2 cellular contexts compared by ENCODE assay signal in genomic region chr3:109137766-109138165, GRCh38.
TF ChIP-seq lines count a peak whose summit lies in the region.

No MANE protein-coding gene starts in this region.

TF ChIP-seq in liver, 16 proteins besides CTCF, POLR2A, EP300 and RAD21:
- TF ChIP-seq TAF1 (conservative IDR thresholded peaks at IDR 0.05): no peak
- TF ChIP-seq FOXA2 (IDR thresholded peaks at IDR 0.05): no peak
- TF ChIP-seq FOXA1 (IDR thresholded peaks at IDR 0.05): no peak
TF ChIP-seq in liver: peak in this region for 0.

TF ChIP-seq in HepG2, 621 proteins besides CTCF, POLR2A, EP300 and RAD21:
- TF ChIP-seq YEATS4 (CRISPR knock-in tag; IDR thresholded peaks at IDR 0.05; ENCODE audit: borderline replicate concordance) (no peak), HOXA7 (CRISPR knock-in tag; IDR thresholded peaks at IDR 0.05) (no peak), ATF4 (CRISPR knock-in tag; IDR thresholded peaks at IDR 0.05) (no peak), ZNF775 (CRISPR knock-in tag; IDR thresholded peaks at IDR 0.05; ENCODE audit: borderline replicate concordance) (no peak), DNMT1 (CRISPR knock-in tag; IDR thresholded peaks at IDR 0.05) (no peak), FOXO4 (CRISPR knock-in tag; conservative IDR thresholded peaks at IDR 0.05) (no peak), POGK (CRISPR knock-in tag; conservative IDR thresholded peaks at IDR 0.05) (no peak), KDM3A (CRISPR knock-in tag; IDR thresholded peaks at IDR 0.05; ENCODE audit: low read depth) (no peak), PREB (CRISPR knock-in tag; IDR thresholded peaks at IDR 0.05) (no peak), CHCHD3 (CRISPR knock-in tag; IDR thresholded peaks at IDR 0.05) (no peak), ATM (IDR thresholded peaks at IDR 0.05; ENCODE audit: borderline replicate concordance) (no peak), ZNF556 (CRISPR knock-in tag; IDR thresholded peaks at IDR 0.05; ENCODE audit: borderline replicate concordance) (no peak)
